ENCODE assay signal across 19 cellular contexts in the genomic region with DNA sequence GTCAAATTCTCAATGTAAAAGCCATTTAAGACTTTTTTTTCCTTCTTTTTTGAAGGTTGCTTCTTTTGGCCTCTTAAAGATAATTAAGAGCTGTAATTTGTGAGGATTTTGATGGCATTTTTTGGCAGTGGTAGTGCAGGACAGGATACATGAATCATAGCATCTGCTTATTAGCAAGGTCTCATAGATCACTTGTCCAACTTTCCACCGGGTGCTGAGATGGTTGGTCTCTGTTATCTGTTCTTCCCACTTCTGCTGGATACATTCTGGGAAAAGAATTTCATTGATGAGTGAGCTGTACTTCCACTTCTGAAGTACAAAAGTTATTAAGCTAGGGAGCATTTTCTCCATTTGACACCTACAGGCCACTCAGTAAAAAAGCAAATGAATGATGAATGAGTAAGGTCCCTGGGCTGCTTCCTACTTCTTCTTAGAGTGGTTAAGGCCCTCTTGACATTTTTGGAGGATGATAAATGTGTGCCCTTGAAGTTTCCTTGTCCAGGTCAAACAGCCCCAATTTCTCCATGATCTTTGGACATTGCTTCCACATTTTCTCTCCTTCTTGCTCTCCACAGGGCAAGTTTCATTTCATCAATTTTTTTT.
DNase-seq lines count a peak whose midpoint lies in the region; ATAC-seq and TF ChIP-seq lines count a peak whose summit lies in the region.
"Had no signal": no experiment of that assay in that cellular context is flagged by ENCODE, and none has a peak within 500 bp of the region (broad histone marks: within the 10 kb centered on the region; RNA-seq: fewer than 3 reads in every experiment).

No MANE protein-coding gene starts in this region.

- H3K27ac Mint-ChIP-seq in chondrocyte (ENCODE audit: unreplicated experiment) = peak overlapping the region; percentile 70
- peak overlapping the region; percentile 85 for H3K27ac Mint-ChIP-seq in mesothelial cell of epicardium
- H3K27ac Mint-ChIP-seq in T-helper 2 cell treated with Interferon-gamma antibody and Interleukin-4, amounts not matched to agents 5 μg/mL and 100 μg/mL, for 36 hours = no peak overlapping the region
- no peak overlapping the region for H3K27ac Mint-ChIP-seq in naive thymus-derived CD4-positive, alpha-beta T cell
- no peak overlapping the region for H3K27ac Mint-ChIP-seq in endothelial cell (ENCODE audit: unreplicated experiment)
- H3K27ac Mint-ChIP-seq: activated B cell treated with CpG ODN at 0.5 μM for 24 hours; activated naive CD8-positive, alpha-beta T cell treated with anti-CD3 and anti-CD28 coated beads, Interleukin-2, amount 10 ng/mL, durations not matched to agents 7 days and 5 days had no signal

- no peaks in the 10 kb centered on the region for H3K36me3 Mint-ChIP-seq in chondrocyte (ENCODE audit: low read depth)
- H3K36me3 Mint-ChIP-seq in mesothelial cell of epicardium = no peaks in the 10 kb centered on the region
- H3K36me3 Mint-ChIP-seq in T-helper 2 cell treated with Interferon-gamma antibody and Interleukin-4, amounts not matched to agents 5 μg/mL and 100 μg/mL, for 36 hours (ENCODE audit: low read depth) = no peaks in the 10 kb centered on the region
- H3K36me3 Mint-ChIP-seq in naive thymus-derived CD4-positive, alpha-beta T cell = no peaks in the 10 kb centered on the region
- no peaks in the 10 kb centered on the region for H3K36me3 Mint-ChIP-seq in endothelial cell (ENCODE audit: low read depth, unreplicated experiment)
- H3K36me3 Mint-ChIP-seq: activated naive CD8-positive, alpha-beta T cell treated with anti-CD3 and anti-CD28 coated beads, Interleukin-2, amount 10 ng/mL, durations not matched to agents 7 days and 5 days had no signal

- no peaks in the 10 kb centered on the region for H3K36me3 ChIP-seq in naive thymus-derived CD4-positive, alpha-beta T cell (ENCODE audit: control insufficient read depth in 2 of 3, insufficient read depth in 3 of 3, low read length in 3 of 3)
- H3K36me3 ChIP-seq: esophagus squamous epithelium, HAP-1 had no signal

- H3K4me1 ChIP-seq in naive thymus-derived CD4-positive, alpha-beta T cell (ENCODE audit: control insufficient read depth in 2 of 2, insufficient read depth in 2 of 2, low read length in 2 of 2) = no peaks in the 10 kb centered on the region
- H3K4me1 ChIP-seq: HAP-1 had no signal

- TF ChIP-seq CTCF in AG09309 (IDR thresholded peaks at IDR 0.05; ENCODE audit: control insufficient read depth, insufficient read depth, low read depth, low read length, missing control alignments) (peak; percentile 3), chondrocyte (IDR thresholded peaks at IDR 0.05) (peak; percentile 31), mesothelial cell of epicardium (IDR thresholded peaks at IDR 0.05; ENCODE audit: unreplicated experiment) (no peak), endothelial cell (IDR thresholded peaks at IDR 0.05; ENCODE audit: unreplicated experiment) (no peak)

- H3K4me3 ChIP-seq in AG09309 (ENCODE audit: control insufficient read depth, low read depth, low read length) = no peak overlapping the region
- no peak overlapping the region for H3K4me3 ChIP-seq in naive thymus-derived CD4-positive, alpha-beta T cell (ENCODE audit: low read length)
- H3K4me3 ChIP-seq: esophagus squamous epithelium, HAP-1, skin epidermis had no signal

- no peaks in the 10 kb centered on the region for H3K27me3 ChIP-seq in naive thymus-derived CD4-positive, alpha-beta T cell (ENCODE audit: control insufficient read depth in 2 of 2, insufficient read depth in 2 of 2, low read length in 2 of 2)
- H3K27me3 ChIP-seq: esophagus squamous epithelium had no signal

- intact Hi-C loops in naive thymus-derived CD4-positive, alpha-beta T cell (cut with micrococcal nuclease) = no loop called here

- ATAC-seq in naive thymus-derived CD4-positive, alpha-beta T cell = no peak
- no peak for ATAC-seq in GM19023 (IDR thresholded peaks at IDR 0.05; ENCODE audit: unreplicated experiment)
- ATAC-seq: stimulated activated naive CD8-positive, alpha-beta T cell treated with anti-CD3 and anti-CD28 coated beads, Interleukin-15, amount 100 ng/mL, for 72 hours had no signal

- H3K4me1 Mint-ChIP-seq in chondrocyte (ENCODE audit: low read depth) = peaks cover 92% of the 10 kb centered on the region
- peaks cover 63% of the 10 kb centered on the region for H3K4me1 Mint-ChIP-seq in mesothelial cell of epicardium
- H3K4me1 Mint-ChIP-seq in T-helper 2 cell treated with Interferon-gamma antibody and Interleukin-4, amounts not matched to agents 5 μg/mL and 100 μg/mL, for 36 hours (ENCODE audit: low read depth) = no peaks in the 10 kb centered on the region
- H3K4me1 Mint-ChIP-seq in naive thymus-derived CD4-positive, alpha-beta T cell = no peaks in the 10 kb centered on the region
- peaks cover 13% of the 10 kb centered on the region for H3K4me1 Mint-ChIP-seq in endothelial cell (ENCODE audit: unreplicated experiment)
- H3K4me1 Mint-ChIP-seq: activated B cell treated with CpG ODN at 0.5 μM for 24 hours; activated naive CD8-positive, alpha-beta T cell treated with anti-CD3 and anti-CD28 coated beads, Interleukin-2, amount 10 ng/mL, durations not matched to agents 7 days and 5 days; stimulated activated naive CD8-positive, alpha-beta T cell treated with anti-CD3 and anti-CD28 coated beads, Interleukin-15, amount 100 ng/mL, for 72 hours had no signal

- H3K27me3 Mint-ChIP-seq in chondrocyte (ENCODE audit: low read depth) = no peaks in the 10 kb centered on the region
- H3K27me3 Mint-ChIP-seq in mesothelial cell of epicardium (ENCODE audit: low read depth) = no peaks in the 10 kb centered on the region
- H3K27me3 Mint-ChIP-seq in T-helper 2 cell treated with Interferon-gamma antibody and Interleukin-4, amounts not matched to agents 5 μg/mL and 100 μg/mL, for 36 hours (ENCODE audit: low read depth) = peaks cover 4% of the 10 kb centered on the region
- peaks cover 0 to 11% (median 7%) of the 10 kb centered on the region in 5 donors for H3K27me3 Mint-ChIP-seq in naive thymus-derived CD4-positive, alpha-beta T cell
- no peaks in the 10 kb centered on the region for H3K27me3 Mint-ChIP-seq in endothelial cell (ENCODE audit: unreplicated experiment)
- H3K27me3 Mint-ChIP-seq: stimulated activated naive CD8-positive, alpha-beta T cell treated with anti-CD3 and anti-CD28 coated beads, Interleukin-15, amount 100 ng/mL, for 72 hours had no signal

- CTCF ChIA-PET in naive thymus-derived CD4-positive, alpha-beta T cell (lab: Charles Lee) = no interaction called here

- H3K27ac ChIP-seq in naive thymus-derived CD4-positive, alpha-beta T cell (ENCODE audit: low read depth, low read length) = no peak overlapping the region
- H3K27ac ChIP-seq: skin epidermis had no signal

- no peaks in the 10 kb centered on the region for H3K9me3 ChIP-seq in naive thymus-derived CD4-positive, alpha-beta T cell (ENCODE audit: control insufficient read depth in 2 of 3, low read length in 3 of 3)
- H3K9me3 ChIP-seq: esophagus squamous epithelium, HAP-1 had no signal

- H3K9me3 Mint-ChIP-seq in chondrocyte (ENCODE audit: low read depth) (no peaks in the 10 kb centered on the region), mesothelial cell of epicardium (no peaks in the 10 kb centered on the region), endothelial cell (ENCODE audit: unreplicated experiment) (no peaks in the 10 kb centered on the region)
- no peaks in the 10 kb centered on the region for H3K9me3 Mint-ChIP-seq in T-helper 2 cell treated with Interferon-gamma antibody and Interleukin-4, amounts not matched to agents 5 μg/mL and 100 μg/mL, for 36 hours
- peaks cover 0 to 3% (median 0%) of the 10 kb centered on the region in 11 donors for H3K9me3 Mint-ChIP-seq in naive thymus-derived CD4-positive, alpha-beta T cell
- H3K9me3 Mint-ChIP-seq: activated B cell treated with CpG ODN at 0.5 μM for 24 hours; activated naive CD8-positive, alpha-beta T cell treated with anti-CD3 and anti-CD28 coated beads, Interleukin-2, amount 10 ng/mL, durations not matched to agents 7 days and 5 days; stimulated activated naive CD8-positive, alpha-beta T cell treated with anti-CD3 and anti-CD28 coated beads, Interleukin-15, amount 100 ng/mL, for 72 hours had no signal

- H3K4me3 Mint-ChIP-seq in chondrocyte (ENCODE audit: unreplicated experiment) (peak overlapping the region; percentile 14), mesothelial cell of epicardium (no peak overlapping the region), endothelial cell (ENCODE audit: unreplicated experiment) (no peak overlapping the region)
- H3K4me3 Mint-ChIP-seq in T-helper 2 cell treated with Interferon-gamma antibody and Interleukin-4, amounts not matched to agents 5 μg/mL and 100 μg/mL, for 36 hours = no peak overlapping the region
- no peak overlapping the region for H3K4me3 Mint-ChIP-seq in naive thymus-derived CD4-positive, alpha-beta T cell
- H3K4me3 Mint-ChIP-seq: activated B cell treated with CpG ODN at 0.5 μM for 24 hours; activated naive CD8-positive, alpha-beta T cell treated with anti-CD3 and anti-CD28 coated beads, Interleukin-2, amount 10 ng/mL, durations not matched to agents 7 days and 5 days; stimulated activated naive CD8-positive, alpha-beta T cell treated with anti-CD3 and anti-CD28 coated beads, Interleukin-15, amount 100 ng/mL, for 72 hours had no signal

- DNase-seq in AG09309 (ENCODE audit: low read depth) (no peak), HT1080 (ENCODE audit: low read depth) (peak; percentile 57), chondrocyte (ENCODE audit: low spot score) (no peak), mesothelial cell of epicardium (ENCODE audit: low spot score in 2 of 2, unreplicated experiment in 2 of 2) (no peak), endothelial cell (ENCODE audit: low spot score) (no peak)
- no peak for DNase-seq in T-helper 2 cell treated with Interferon-gamma antibody and Interleukin-4, amounts not matched to agents 5 μg/mL and 100 μg/mL, for 36 hours (ENCODE audit: low spot score)
- DNase-seq in naive thymus-derived CD4-positive, alpha-beta T cell = no peak
- DNase-seq: activated B cell treated with CpG ODN at 0.5 μM for 24 hours; activated naive CD8-positive, alpha-beta T cell treated with anti-CD3 and anti-CD28 coated beads, Interleukin-2, amount 10 ng/mL, durations not matched to agents 7 days and 5 days; AML-193; esophagus squamous epithelium; Karpas-422; NCI-H146; NCI-H524; OCI-M1; stimulated activated naive CD8-positive, alpha-beta T cell treated with anti-CD3 and anti-CD28 coated beads, Interleukin-15, amount 100 ng/mL, for 72 hours had no signal

- POLR2A ChIA-PET in naive thymus-derived CD4-positive, alpha-beta T cell (lab: Charles Lee) = no interaction called here

Comparison
In these comparisons a context has a peak if more than half of its experiments do, and no peak if none do; other contexts are left out.
1. CTCF ChIP-seq: peak in AG09309 (single experiment) and chondrocyte (single experiment); none in mesothelial cell of epicardium (single experiment) and endothelial cell (single experiment).
2. H3K27ac Mint-ChIP-seq: peak in chondrocyte (single experiment) and mesothelial cell of epicardium (single experiment); none in T-helper 2 cell treated with Interferon-gamma antibody and Interleukin-4, amounts not matched to agents 5 μg/mL and 100 μg/mL, for 36 hours (single experiment), naive thymus-derived CD4-positive, alpha-beta T cell (0 of 9) and endothelial cell (single experiment).